ENCODE assay signal across 10 cellular contexts in the genomic region with DNA sequence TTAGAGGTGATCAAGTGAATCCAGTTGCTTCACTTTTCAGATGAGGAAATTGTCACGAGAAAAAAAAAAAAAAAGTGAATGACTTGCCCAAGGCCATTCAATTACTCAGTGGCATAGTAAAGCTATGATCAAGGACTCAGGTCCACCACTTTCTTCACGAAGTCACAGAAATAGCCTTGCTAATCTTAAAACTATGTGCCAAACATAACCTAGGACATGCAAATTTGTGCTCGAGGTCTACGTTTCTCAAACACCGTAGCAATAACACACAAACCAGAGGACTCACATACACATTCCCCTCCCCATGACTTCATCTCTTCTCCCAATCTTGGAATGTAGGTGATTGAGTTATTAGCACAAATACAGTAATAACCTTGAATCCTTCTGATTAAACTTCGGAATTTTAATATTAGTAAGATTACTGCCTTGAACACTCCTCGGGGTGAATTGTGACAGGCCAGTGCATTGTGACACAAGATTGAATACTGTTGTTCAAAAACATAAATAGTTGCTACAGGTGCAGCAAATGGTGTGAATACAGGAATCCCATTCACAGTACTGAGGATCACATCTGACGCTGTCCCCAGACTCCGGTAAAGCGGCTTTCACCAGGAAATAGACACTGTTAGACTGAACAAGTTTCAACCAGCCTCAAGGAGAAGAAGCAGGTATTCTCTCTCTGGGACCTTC. TPM values are rescaled to one million over a fixed set of nuclear protein-coding genes. Genes with fewer than 3 reads are reported as not detected.
DNase-seq lines count a peak whose midpoint lies in the region; ATAC-seq and TF ChIP-seq lines count a peak whose summit lies in the region.
"Had no signal": no experiment of that assay in that cellular context is flagged by ENCODE, and none has a peak within 500 bp of the region (broad histone marks: within the 10 kb centered on the region; RNA-seq: fewer than 3 reads in every experiment).

No MANE protein-coding gene starts in this region.

- DNase-seq in HAP-1 (ENCODE audit: low spot score in 2 of 2) (no peak), ascending aorta (ENCODE audit: low spot score in 2 of 2) (no peak), retinal pigment epithelial cell (ENCODE audit: low read depth) (no peak), cortex of kidney (lab: John Stamatoyannopoulos, UW) (no peak), vagina (ENCODE audit: extremely low spot score in 2 of 2) (no peak)
- DNase-seq in stimulated activated CD4-positive, alpha-beta T cell treated with anti-CD3 and anti-CD28 coated beads, Interleukin-15, amount 100 ng/mL, for 24 hours = no peak
- DNase-seq: amniotic stem cell, lower lobe of right lung had no signal

- TF ChIP-seq POLR2A in vagina (IDR thresholded peaks at IDR 0.05) = no peak

- TF ChIP-seq CTCF in ascending aorta (IDR thresholded peaks at IDR 0.05) = no peak
- TF ChIP-seq CTCF in retinal pigment epithelial cell (conservative IDR thresholded peaks at IDR 0.05; ENCODE audit: low read depth, low read length) = no peak
- TF ChIP-seq CTCF in vagina (IDR thresholded peaks at IDR 0.05) = no peak

- H3K27me3 ChIP-seq in HAP-1 (ENCODE audit: low read depth) (no peaks in the 10 kb centered on the region), ascending aorta (no peaks in the 10 kb centered on the region), vagina (no peaks in the 10 kb centered on the region)

- H3K4me1 ChIP-seq in HAP-1 (peaks cover 48% of the 10 kb centered on the region), ascending aorta (peaks cover 0 to 28% of the 10 kb centered on the region in 2 donors), vagina (peaks cover 61% of the 10 kb centered on the region)

- H3K36me3 ChIP-seq in HAP-1 (replicated peaks) = no peaks in the 10 kb centered on the region
- no peaks in the 10 kb centered on the region for H3K36me3 ChIP-seq in ascending aorta
- H3K36me3 ChIP-seq in vagina = no peaks in the 10 kb centered on the region
- H3K36me3 ChIP-seq: lower lobe of right lung had no signal

- in situ Hi-C loops in HAP-1 (cut with MboI; ENCODE audit: low sequenced_read_pairs) = loop anchor here (25.0 kb wide), 1 partner anchor 106 kb away; the partner anchor contains the start of gene CCDC34

- intact Hi-C loops in ascending aorta (cut with DNase I) = no loop called here
- intact Hi-C loops in vagina (cut with DNase I) = no loop called here

- no peaks in the 10 kb centered on the region for H3K9me3 ChIP-seq in HAP-1
- no peaks in the 10 kb centered on the region for H3K9me3 ChIP-seq in ascending aorta
- no peaks in the 10 kb centered on the region for H3K9me3 ChIP-seq in vagina
- H3K9me3 ChIP-seq: lower lobe of right lung had no signal

- peak overlapping the region in 1 of 2 donors; percentile 8 for H3K27ac ChIP-seq in ascending aorta
- no peak overlapping the region for H3K27ac ChIP-seq in vagina
- H3K27ac ChIP-seq: lower lobe of right lung had no signal

- ATAC-seq in GM21529 (IDR thresholded peaks at IDR 0.05; ENCODE audit: unreplicated experiment) = no peak

- H3K4me3 ChIP-seq in HAP-1 = peak overlapping the region; percentile 65
- peak overlapping the region; percentile 29 to 99 for H3K4me3 ChIP-seq in ascending aorta
- peak overlapping the region; percentile 5 for H3K4me3 ChIP-seq in iPS-11a (ENCODE audit: low read depth, low read length)
- H3K4me3 ChIP-seq in retinal pigment epithelial cell (ENCODE audit: low read length) = peak overlapping the region; percentile 30
- peak overlapping the region in 1 of 2 donors; percentile 81 for H3K4me3 ChIP-seq in vagina
- H3K4me3 ChIP-seq: lower lobe of right lung had no signal

RNA-seq across cellular contexts. Expression of gene LGR4, which starts 3.8 kb away (rescaled TPM):
- total RNA-seq in ascending aorta (46.8 TPM), vagina (65.6 TPM)

RNA-seq across cellular contexts. Expression of gene LIN7C, which starts 37.8 kb away (rescaled TPM):
- total RNA-seq in ascending aorta (15.1 TPM), vagina (30.9 TPM)
